18 cellular contexts compared by ENCODE assay signal in the genomic region with DNA sequence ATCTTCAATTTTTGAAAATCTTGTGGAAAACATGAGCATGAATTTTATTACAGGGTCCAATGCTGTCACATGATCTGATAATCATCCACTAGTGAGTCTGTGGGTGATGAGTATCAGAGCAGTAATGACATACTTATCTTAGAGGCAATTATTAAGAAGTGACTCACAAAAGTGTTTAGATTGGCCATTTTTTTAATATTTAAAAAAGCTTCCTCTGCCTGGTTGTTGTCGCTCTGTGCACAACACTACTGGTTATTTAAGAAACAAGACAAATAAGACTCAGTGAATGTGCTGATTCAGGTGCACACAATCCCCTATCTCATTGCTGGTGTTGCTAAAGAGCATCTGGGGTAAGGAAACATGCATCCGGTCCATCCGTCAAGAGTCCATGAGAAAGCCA.
A peak's percentile ranks its signal among the peaks of the same experiment; 100 is the strongest.
DNase-seq lines count a peak whose midpoint lies in the region; ATAC-seq and TF ChIP-seq lines count a peak whose summit lies in the region.
"Had no signal": no experiment of that assay in that cellular context is flagged by ENCODE, and none has a peak within 500 bp of the region (broad histone marks: within the 10 kb centered on the region; RNA-seq: fewer than 3 reads in every experiment).

No MANE protein-coding gene starts in this region.

- intact Hi-C loops in Right ventricle myocardium superior (cut with DNase I) (no loop called here), cardiac septum (cut with DNase I) (loop anchor here (10.0 kb wide), 1 partner anchor 671 kb away; no protein-coding TSS in a partner anchor), left ventricle myocardium inferior (cut with micrococcal nuclease) (no loop called here), aorta (cut with DNase I) (no loop called here)

- TF ChIP-seq CTCF in brain microvascular endothelial cell (IDR thresholded peaks at IDR 0.05; ENCODE audit: low read depth, low read length, missing control alignments) (no peak), left ventricle myocardium inferior (IDR thresholded peaks at IDR 0.05; ENCODE audit: borderline replicate concordance) (no peak)

- H3K27me3 ChIP-seq in brain microvascular endothelial cell (replicated peaks) (no peaks in the 10 kb centered on the region), left ventricle myocardium inferior (ENCODE audit: low read depth) (no peaks in the 10 kb centered on the region), aorta (ENCODE audit: control insufficient read depth in 1 of 2, insufficient read depth in 2 of 2, low read length in 1 of 2) (no peaks in the 10 kb centered on the region)
- H3K27me3 ChIP-seq: ascending aorta, MG63 had no signal

- no peaks in the 10 kb centered on the region for H3K9me3 ChIP-seq in left ventricle myocardium inferior (replicated peaks)
- no peaks in the 10 kb centered on the region for H3K9me3 ChIP-seq in aorta (ENCODE audit: control insufficient read depth, low read length)
- H3K9me3 ChIP-seq: A549, ascending aorta, MG63, psoas muscle had no signal

- ATAC-seq in Right ventricle myocardium superior (ENCODE audit: poor library complexity) (peak; percentile 14), aorta (ENCODE audit: low FRiP score) (peak; percentile 58)
- ATAC-seq: A549 had no signal

- H3K36me3 ChIP-seq in brain microvascular endothelial cell (replicated peaks) (no peaks in the 10 kb centered on the region), left ventricle myocardium inferior (no peaks in the 10 kb centered on the region), aorta (ENCODE audit: control insufficient read depth in 1 of 2, insufficient read depth in 2 of 2, low read length in 1 of 2) (no peaks in the 10 kb centered on the region)
- H3K36me3 ChIP-seq: ascending aorta, MG63 had no signal

- peak overlapping the region; percentile 27 for H3K27ac ChIP-seq in brain microvascular endothelial cell
- H3K27ac ChIP-seq in left ventricle myocardium inferior (replicated peaks): peak overlapping the region; percentile 70
- H3K27ac ChIP-seq in aorta (ENCODE audit: low read depth in 1 of 2, low read length in 2 of 2): no peak overlapping the region
- H3K27ac ChIP-seq: A549, ascending aorta, psoas muscle had no signal

- DNase-seq in Right ventricle myocardium superior: no peak
- DNase-seq in cardiac septum (ENCODE audit: low spot score): no peak
- peak; percentile 18 for DNase-seq in brain microvascular endothelial cell
- no peak for DNase-seq in left ventricle myocardium inferior
- no peak for DNase-seq in aorta
- DNase-seq in activated CD4-positive, alpha-beta T cell treated with anti-CD3 and anti-CD28 coated beads for 48 hours: no peak
- no peak for DNase-seq in activated CD8-positive, alpha-beta memory T cell treated with anti-CD3 and anti-CD28 coated beads, Interleukin-2, amount 50 U/mL, for 4 hours
- no peak for DNase-seq in activated naive CD4-positive, alpha-beta T cell treated with Interleukin-2 at 50 U/mL for 16 hours
- DNase-seq: activated CD4-positive, alpha-beta T cell treated with anti-CD3 and anti-CD28 coated beads for 4 hours; activated CD8-positive, alpha-beta memory T cell treated with anti-CD3 and anti-CD28 coated beads, Interleukin-2, amount 50 U/mL, for 48 hours; CD4-positive, alpha-beta memory T cell; MG63; NCI-H1694; NCI-H446; nephron progenitor cell; psoas muscle had no signal

- no peak overlapping the region for H3K4me3 ChIP-seq in brain microvascular endothelial cell (ENCODE audit: low read depth, low read length)
- H3K4me3 ChIP-seq in left ventricle myocardium inferior: no peak overlapping the region
- H3K4me3 ChIP-seq in aorta (ENCODE audit: low read length in 2 of 2): no peak overlapping the region
- H3K4me3 ChIP-seq: A549, ascending aorta, MG63, psoas muscle had no signal

- H3K4me1 ChIP-seq in left ventricle myocardium inferior (peaks cover 8% of the 10 kb centered on the region), aorta (ENCODE audit: control insufficient read depth in 1 of 2, insufficient read depth in 2 of 2, low read length in 2 of 2) (no peaks in the 10 kb centered on the region)
- H3K4me1 ChIP-seq: A549, ascending aorta, psoas muscle had no signal

- in situ Hi-C loops in brain microvascular endothelial cell (cut with HindIII; ENCODE audit: low pct_ligation_motif_present, low sequenced_read_pairs): no loop called here

- WGBS in aorta, 2 donors: 89 to 93% methylated on average over 3 of the region's 3 CpGs

Comparison
In these comparisons a context has a peak if more than half of its experiments do, and no peak if none do; other contexts are left out.
1. H3K27ac ChIP-seq: peak in brain microvascular endothelial cell (single experiment) and left ventricle myocardium inferior (single experiment); none in aorta (0 of 2).